ENCODE assay signal across 8 cellular contexts in genomic region chr6:32825966-32826365, GRCh38. TPM values are rescaled to one million over a fixed set of nuclear protein-coding genes. Genes with fewer than 3 reads are reported as not detected.
DNase-seq lines count a peak whose midpoint lies in the region; ATAC-seq and TF ChIP-seq lines count a peak whose summit lies in the region.

No MANE protein-coding gene starts in this region.

- H3K4me2 ChIP-seq in parathyroid adenoma (ENCODE audit: low read length) = no peak overlapping the region

- intact Hi-C loops in esophagus muscularis mucosa (cut with DNase I) = no loop called here
- intact Hi-C loops in ovary (cut with DNase I) = loop anchor here in 1 of 4 donors (5.0 kb wide), 1 partner anchor 266 kb away; no protein-coding TSS in a partner anchor

- TF ChIP-seq CTCF in esophagus muscularis mucosa (IDR thresholded peaks at IDR 0.05) = peak; percentile 29 to 38 (median 35)
- peak; percentile 51 for TF ChIP-seq CTCF in parathyroid adenoma (IDR thresholded peaks at IDR 0.05)
- no peak for TF ChIP-seq CTCF in ovary (IDR thresholded peaks at IDR 0.05)

- H3K9me3 ChIP-seq in esophagus muscularis mucosa (no peaks in the 10 kb centered on the region), parathyroid adenoma (ENCODE audit: control insufficient read depth, low read length) (no peaks in the 10 kb centered on the region), ovary (no peaks in the 10 kb centered on the region)

- CTCF ChIA-PET in HEK293T (lab: Yijun Ruan, JAX) = interaction anchor here (3.4 to 3.5 kb wide), 2 partner anchors 12 to 42 kb away, joined by 25 read pairs; partner anchors contain the start of gene TAP2

- H3K4me3 ChIP-seq in esophagus muscularis mucosa = no peak overlapping the region
- no peak overlapping the region for H3K4me3 ChIP-seq in parathyroid adenoma (ENCODE audit: low read depth, low read length)
- no peak overlapping the region for H3K4me3 ChIP-seq in ovary

- DNase-seq in ELR (ENCODE audit: low read depth) (peak; percentile 86), NCI-H226 (peak; percentile 29), esophagus muscularis mucosa (ENCODE audit: extremely low spot score) (no peak), HEK293T (ENCODE audit: extremely low spot score) (no peak), ovary (no peak)

- H3K4me1 ChIP-seq in esophagus muscularis mucosa (peaks cover 0 to 2% (median 0%) of the 10 kb centered on the region in 4 donors), parathyroid adenoma (peaks cover 2% of the 10 kb centered on the region), ovary (ENCODE audit: insufficient read depth) (no peaks in the 10 kb centered on the region)

- TF ChIP-seq EP300 in esophagus muscularis mucosa (IDR thresholded peaks at IDR 0.05) = no peak
- no peak for TF ChIP-seq EP300 in ovary (IDR thresholded peaks at IDR 0.05)

- TF ChIP-seq POLR2A in esophagus muscularis mucosa (IDR thresholded peaks at IDR 0.05; ENCODE audit: low read depth) (no peak), ovary (IDR thresholded peaks at IDR 0.05) (no peak)

- no peak overlapping the region for H3K9ac ChIP-seq in parathyroid adenoma

- WGBS in esophagus muscularis mucosa = 43% methylated on average over 2 of the region's 2 CpGs
- 49 to 59% (median 51%) methylated on average over 2 of the region's 2 CpGs for WGBS in ovary, 3 donors

- POLR2A ChIA-PET in HEK293T (lab: Yijun Ruan, JAX) = interaction anchor here (0.8 to 2.7 kb wide), 2 partner anchors 12 to 28 kb away, joined by 4 to 13 read pairs; partner anchors contain the start of genes PSMB9, TAP1 and TAP2

- ATAC-seq in HG02763 (IDR thresholded peaks at IDR 0.05; ENCODE audit: unreplicated experiment) (no peak), HG03469 (IDR thresholded peaks at IDR 0.05; ENCODE audit: unreplicated experiment) (no peak)

- no peaks in the 10 kb centered on the region for H3K79me2 ChIP-seq in parathyroid adenoma

- H3K27me3 ChIP-seq in esophagus muscularis mucosa (no peaks in the 10 kb centered on the region), parathyroid adenoma (ENCODE audit: control insufficient read depth, insufficient read depth, low read length) (no peaks in the 10 kb centered on the region), ovary (no peaks in the 10 kb centered on the region)

- H3K36me3 ChIP-seq in esophagus muscularis mucosa (peaks cover 22 to 37% (median 34%) of the 10 kb centered on the region in 4 donors), parathyroid adenoma (ENCODE audit: control insufficient read depth, insufficient read depth, low read length) (no peaks in the 10 kb centered on the region), ovary (no peaks in the 10 kb centered on the region)

- H2AFZ ChIP-seq in parathyroid adenoma = no peak overlapping the region

- H3K27ac ChIP-seq in esophagus muscularis mucosa (replicated peaks in 1 of 4) (peak overlapping the region; percentile 10 to 22 (median 20)), parathyroid adenoma (peak overlapping the region; percentile 37), ovary (no peak overlapping the region)

TF ChIP-seq in HEK293T, 16 proteins besides CTCF, POLR2A, EP300 and RAD21:
- TF ChIP-seq CTBP1 (IDR thresholded peaks at IDR 0.05; ENCODE audit: borderline replicate concordance) (no peak), LEF1 (IDR thresholded peaks at IDR 0.05; ENCODE audit: borderline replicate concordance) (no peak), L3MBTL2 (conservative IDR thresholded peaks at IDR 0.05) (no peak), BHLHE40 (IDR thresholded peaks at IDR 0.05; ENCODE audit: borderline replicate concordance) (no peak), SUZ12 (IDR thresholded peaks at IDR 0.05) (no peak), FOXA1 (IDR thresholded peaks at IDR 0.05) (no peak), ELF4 (IDR thresholded peaks at IDR 0.05) (no peak), PKNOX1 (IDR thresholded peaks at IDR 0.05) (no peak), FOXM1 (IDR thresholded peaks at IDR 0.05; ENCODE audit: borderline replicate concordance) (no peak), SP1 (IDR thresholded peaks at IDR 0.05) (no peak), ZNF384 (IDR thresholded peaks at IDR 0.05) (no peak), ARNT (IDR thresholded peaks at IDR 0.05) (no peak), HDGF (IDR thresholded peaks at IDR 0.05; ENCODE audit: borderline replicate concordance) (no peak), TARDBP (IDR thresholded peaks at IDR 0.05) (no peak), NFRKB (IDR thresholded peaks at IDR 0.05) (no peak), FOXK2 (IDR thresholded peaks at IDR 0.05) (no peak)

RNA-seq across cellular contexts. Expression of gene HLA-DOB, which starts 9.2 kb away (rescaled TPM):
- total RNA-seq in esophagus muscularis mucosa = under 1 TPM in 3 of 4 donors, not detected in 1; 0.19 to 0.33 (median 0.29) TPM
- total RNA-seq in ovary = 1 to 10 TPM in 2 of 7 donors, under 1 TPM in 4, not detected in 1; 0.28 to 4.6 (median 0.73) TPM
- polyA plus RNA-seq in ovary = 1 to 10 TPM in 1 of 2 donors, under 1 TPM in 1; 0.24 to 1.6 TPM

RNA-seq across cellular contexts. Expression of gene TAP2, which starts 12.6 kb away (rescaled TPM):
- total RNA-seq in esophagus muscularis mucosa (10 to 100 TPM in 3 of 4 donors, 1 to 10 TPM in 1; 8.6 to 16.3 (median 13.4) TPM), ovary (10 to 100 TPM in 6 of 7 donors, 1 to 10 TPM in 1; 8.9 to 23.8 (median 18.6) TPM)
- polyA plus RNA-seq in ovary = 10 to 100 TPM; 13.9 to 16.5 TPM

RNA-seq across cellular contexts. Expression of gene PSMB8, which starts 17.9 kb away (rescaled TPM):
- total RNA-seq in esophagus muscularis mucosa (10 to 100 TPM; 25.7 to 38.4 (median 32.4) TPM), ovary (10 to 100 TPM; 28.9 to 44.8 (median 36.0) TPM)
- 100 to 1,000 TPM in 1 of 2 donors, 10 to 100 TPM in 1; 62.2 to 103 TPM for polyA plus RNA-seq in ovary

RNA-seq across cellular contexts. Expression of gene TAP1, which starts 27.5 kb away (rescaled TPM):
- total RNA-seq in esophagus muscularis mucosa = 10 to 100 TPM; 28.7 to 45.7 (median 34.8) TPM
- 10 to 100 TPM; 17.7 to 30.7 (median 23.3) TPM for total RNA-seq in ovary
- 10 to 100 TPM; 22.7 to 48.4 TPM for polyA plus RNA-seq in ovary

RNA-seq across cellular contexts. Expression of gene PSMB9, which starts 28.0 kb away (rescaled TPM):
- 10 to 100 TPM in 3 of 4 donors, 1 to 10 TPM in 1; 9.1 to 26.2 (median 20.5) TPM for total RNA-seq in esophagus muscularis mucosa
- 10 to 100 TPM in 6 of 7 donors, 1 to 10 TPM in 1; 9.5 to 28.3 (median 20.4) TPM for total RNA-seq in ovary
- 10 to 100 TPM; 23.6 to 30.7 TPM for polyA plus RNA-seq in ovary

Comparison
In these comparisons a context has a peak if more than half of its experiments do, and no peak if none do; other contexts are left out.
1. DNase-seq: peak in ELR (single experiment) and NCI-H226 (single experiment); none in esophagus muscularis mucosa (single experiment), HEK293T (single experiment) and ovary (0 of 5).
2. H3K27ac ChIP-seq: peak in esophagus muscularis mucosa (4 of 4) and parathyroid adenoma (single experiment); none in ovary (0 of 2).
3. CTCF ChIP-seq: peak in esophagus muscularis mucosa (3 of 3) and parathyroid adenoma (single experiment); none in ovary (0 of 3).